ENCODE assay signal across 24 cellular contexts in genomic region chr10:5497289-5497688, GRCh38. TPM values are rescaled to one million over a fixed set of nuclear protein-coding genes. Genes with fewer than 3 reads are reported as not detected.
"Had no signal": no experiment of that assay in that cellular context is flagged by ENCODE, and none has a peak within 500 bp of the region (broad histone marks: within the 10 kb centered on the region; RNA-seq: fewer than 3 reads in every experiment).

No MANE protein-coding gene starts in this region.

- H3K4me3 ChIP-seq: colonic mucosa, hepatocyte, lung, mucosa of descending colon, right atrium auricular region, smooth muscle cell, tibial artery, upper lobe of right lung had no signal

- H3K27me3 ChIP-seq: colonic mucosa, hepatocyte, right atrium auricular region, tibial artery, upper lobe of right lung, vagina had no signal

- H3K4me2 ChIP-seq: hepatocyte, smooth muscle cell had no signal

- H3K4me1 ChIP-seq: colonic mucosa, right atrium auricular region, upper lobe of right lung had no signal

- H2AFZ ChIP-seq: hepatocyte had no signal

- H3K36me3 ChIP-seq: colonic mucosa, right atrium auricular region, tibial artery, upper lobe of right lung, vagina had no signal

- DNase-seq: colonic mucosa; effector CD4-positive, alpha-beta T cell; endodermal cell; foreskin melanocyte; left ventricle myocardium superior; mucosa of descending colon; naive thymus-derived CD8-positive, alpha-beta T cell; stimulated activated CD4-positive, alpha-beta T cell treated with anti-CD3 and anti-CD28 coated beads, Interleukin-4, amount 100 ng/mL, for 1 hour; stimulated activated CD8-positive, alpha-beta memory T cell treated with anti-CD3 and anti-CD28 coated beads, Interleukin-4, amount 100 ng/mL, for 48 hours; stimulated activated naive CD8-positive, alpha-beta T cell treated with anti-CD3 and anti-CD28 coated beads, Interleukin-15, Interleukin-2, amounts not matched to agents 100 U/mL and 50 U/mL, for 24 hours had no signal

- H3K9me3 ChIP-seq: colonic mucosa, upper lobe of right lung, vagina had no signal

- ATAC-seq: left colon; left ventricle myocardium superior; mucosa of descending colon; naive thymus-derived CD8-positive, alpha-beta T cell; stimulated activated effector memory CD8-positive, alpha-beta T cell treated with anti-CD3 and anti-CD28 coated beads, Interleukin-12 subunit alpha, Interleukin-12 subunit beta, amount 100 ng/mL, for 72 hours; stimulated activated naive CD8-positive, alpha-beta T cell treated with anti-CD3 and anti-CD28 coated beads, Interleukin-15, Interleukin-2, amounts not matched to agents 100 U/mL and 50 U/mL, for 24 hours; upper lobe of right lung had no signal

- H3K27ac ChIP-seq: colonic mucosa, hepatocyte, right atrium auricular region, tibial artery, upper lobe of right lung, vagina had no signal

RNA-seq across cellular contexts. Expression of gene CALML5, which starts 2.1 kb away (rescaled TPM):
- total RNA-seq: colonic mucosa; dermis microvascular lymphatic vessel endothelial cell; endodermal cell; hepatocyte; kidney epithelial cell; left colon; left ventricle myocardium superior; lung; mucosa of descending colon; naive thymus-derived CD8-positive, alpha-beta T cell; osteocyte; right atrium auricular region; temporal lobe; upper lobe of right lung had no signal
- polyA plus RNA-seq: hepatocyte; lung; naive thymus-derived CD8-positive, alpha-beta T cell; neural cell had no signal

RNA-seq across cellular contexts. Expression of gene CALML3, which starts 27.5 kb away (rescaled TPM):
- total RNA-seq: dermis microvascular lymphatic vessel endothelial cell; endodermal cell; hepatocyte; kidney epithelial cell; left ventricle myocardium superior; naive thymus-derived CD8-positive, alpha-beta T cell; osteocyte; right atrium auricular region; temporal lobe; upper lobe of right lung had no signal
- polyA plus RNA-seq: hepatocyte; naive thymus-derived CD8-positive, alpha-beta T cell; neural cell; smooth muscle cell had no signal
